14 cellular contexts compared by ENCODE assay signal in genomic region chr12:1456885-1457284, GRCh38.
"Had no signal": no experiment of that assay in that cellular context is flagged by ENCODE, and none has a peak within 500 bp of the region (broad histone marks: within the 10 kb centered on the region; RNA-seq: fewer than 3 reads in every experiment).

No MANE protein-coding gene starts in this region.

- H3K27me3 ChIP-seq: gastrocnemius medialis, neutrophil, upper lobe of left lung, vagina had no signal

- H3K27ac Mint-ChIP-seq: immature natural killer cell had no signal

- H3K9me3 ChIP-seq: gastrocnemius medialis, mucosa of descending colon, neutrophil, upper lobe of left lung, vagina had no signal

- H3K27me3 Mint-ChIP-seq: naive thymus-derived CD8-positive, alpha-beta T cell had no signal

- H3K36me3 ChIP-seq: gastrocnemius medialis, neutrophil, upper lobe of left lung, vagina had no signal

- H3K9me3 Mint-ChIP-seq: immature natural killer cell; naive thymus-derived CD8-positive, alpha-beta T cell had no signal

- H3K4me3 ChIP-seq: gastrocnemius medialis, mucosa of descending colon, upper lobe of left lung, vagina had no signal

- H3K4me1 Mint-ChIP-seq: immature natural killer cell had no signal

- H3K4me3 Mint-ChIP-seq: immature natural killer cell; naive thymus-derived CD8-positive, alpha-beta T cell had no signal

- ATAC-seq: esophagus mucosa; left colon; mucosa of descending colon; naive thymus-derived CD8-positive, alpha-beta T cell had no signal

- DNase-seq: effector memory CD4-positive, alpha-beta T cell; gastrocnemius medialis; immature natural killer cell; left colon; mammary epithelial cell; mucosa of descending colon; naive thymus-derived CD8-positive, alpha-beta T cell; small intestine; stimulated activated CD4-positive, alpha-beta T cell treated with anti-CD3 and anti-CD28 coated beads, Interleukin-12 subunit alpha, Interleukin-12 subunit beta, amount 100 ng/mL, for 4 hours; stimulated activated naive CD4-positive, alpha-beta T cell treated with Interleukin-2 at 50 U/mL for 16 hours; upper lobe of left lung had no signal

- H3K4me1 ChIP-seq: upper lobe of left lung, vagina had no signal

- H3K27ac ChIP-seq: gastrocnemius medialis, neutrophil, upper lobe of left lung, vagina had no signal
